ENCODE assay signal across 1 cellular context in the genomic region with DNA sequence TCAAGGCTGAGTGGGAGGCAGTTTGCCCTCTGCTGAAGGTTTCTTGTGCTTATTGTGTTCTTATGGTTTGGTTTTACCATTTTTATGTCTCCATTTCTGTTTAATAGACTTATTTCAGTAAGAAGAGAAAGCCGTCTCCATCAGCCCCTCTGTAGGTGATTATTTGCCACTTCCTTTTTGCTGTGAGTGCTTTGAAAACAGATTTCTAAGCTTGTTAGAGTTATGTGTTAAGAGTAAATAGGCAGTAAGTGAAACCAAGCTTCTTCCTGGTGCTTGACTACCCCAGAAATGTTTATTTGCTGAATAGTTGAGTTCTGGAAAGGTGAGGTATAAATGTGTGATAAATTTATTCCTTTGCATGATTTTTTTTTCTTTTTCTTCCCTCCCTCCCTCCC.
TF ChIP-seq lines count a peak whose summit lies in the region.

No MANE protein-coding gene starts in this region.

TF ChIP-seq in HepG2, 621 proteins besides CTCF, POLR2A, EP300 and RAD21:
- no peak for TF ChIP-seq CREB1 (IDR thresholded peaks at IDR 0.05)
- no peak for TF ChIP-seq CREB1 (CRISPR knock-in tag; IDR thresholded peaks at IDR 0.05)
- no peak for TF ChIP-seq RFX3 (CRISPR knock-in tag; IDR thresholded peaks at IDR 0.05)
- TF ChIP-seq, protein P1, sequence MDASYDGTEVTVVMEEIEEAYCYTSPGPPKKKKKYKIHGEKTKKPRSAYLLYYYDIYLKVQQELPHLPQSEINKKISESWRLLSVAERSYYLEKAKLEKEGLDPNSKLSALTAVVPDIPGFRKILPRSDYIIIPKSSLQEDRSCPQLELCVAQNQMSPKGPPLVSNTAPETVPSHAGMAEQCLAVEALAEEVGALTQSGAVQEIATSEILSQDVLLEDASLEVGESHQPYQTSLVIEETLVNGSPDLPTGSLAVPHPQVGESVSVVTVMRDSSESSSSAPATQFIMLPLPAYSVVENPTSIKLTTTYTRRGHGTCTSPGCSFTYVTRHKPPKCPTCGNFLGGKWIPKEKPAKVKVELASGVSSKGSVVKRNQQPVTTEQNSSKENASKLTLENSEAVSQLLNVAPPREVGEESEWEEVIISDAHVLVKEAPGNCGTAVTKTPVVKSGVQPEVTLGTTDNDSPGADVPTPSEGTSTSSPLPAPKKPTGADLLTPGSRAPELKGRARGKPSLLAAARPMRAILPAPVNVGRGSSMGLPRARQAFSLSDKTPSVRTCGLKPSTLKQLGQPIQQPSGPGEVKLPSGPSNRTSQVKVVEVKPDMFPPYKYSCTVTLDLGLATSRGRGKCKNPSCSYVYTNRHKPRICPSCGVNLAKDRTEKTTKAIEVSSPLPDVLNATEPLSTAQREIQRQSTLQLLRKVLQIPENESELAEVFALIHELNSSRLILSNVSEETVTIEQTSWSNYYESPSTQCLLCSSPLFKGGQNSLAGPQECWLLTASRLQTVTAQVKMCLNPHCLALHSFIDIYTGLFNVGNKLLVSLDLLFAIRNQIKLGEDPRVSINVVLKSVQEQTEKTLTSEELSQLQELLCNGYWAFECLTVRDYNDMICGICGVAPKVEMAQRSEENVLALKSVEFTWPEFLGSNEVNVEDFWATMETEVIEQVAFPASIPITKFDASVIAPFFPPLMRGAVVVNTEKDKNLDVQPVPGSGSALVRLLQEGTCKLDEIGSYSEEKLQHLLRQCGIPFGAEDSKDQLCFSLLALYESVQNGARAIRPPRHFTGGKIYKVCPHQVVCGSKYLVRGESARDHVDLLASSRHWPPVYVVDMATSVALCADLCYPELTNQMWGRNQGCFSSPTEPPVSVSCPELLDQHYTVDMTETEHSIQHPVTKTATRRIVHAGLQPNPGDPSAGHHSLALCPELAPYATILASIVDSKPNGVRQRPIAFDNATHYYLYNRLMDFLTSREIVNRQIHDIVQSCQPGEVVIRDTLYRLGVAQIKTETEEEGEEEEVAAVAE (CRISPR knock-in tag; IDR thresholded peaks at IDR 0.05; ENCODE audit: borderline replicate concordance) = no peak
- no peak for TF ChIP-seq ZNF343 (CRISPR knock-in tag; IDR thresholded peaks at IDR 0.05)
- TF ChIP-seq RARA (CRISPR knock-in tag; IDR thresholded peaks at IDR 0.05) = no peak
- TF ChIP-seq FIP1L1 (IDR thresholded peaks at IDR 0.05; ENCODE audit: borderline replicate concordance, insufficient read depth, low read depth, low read length) = no peak
- TF ChIP-seq FLYWCH1 (CRISPR knock-in tag; IDR thresholded peaks at IDR 0.05) = no peak
- TF ChIP-seq, protein P2, sequence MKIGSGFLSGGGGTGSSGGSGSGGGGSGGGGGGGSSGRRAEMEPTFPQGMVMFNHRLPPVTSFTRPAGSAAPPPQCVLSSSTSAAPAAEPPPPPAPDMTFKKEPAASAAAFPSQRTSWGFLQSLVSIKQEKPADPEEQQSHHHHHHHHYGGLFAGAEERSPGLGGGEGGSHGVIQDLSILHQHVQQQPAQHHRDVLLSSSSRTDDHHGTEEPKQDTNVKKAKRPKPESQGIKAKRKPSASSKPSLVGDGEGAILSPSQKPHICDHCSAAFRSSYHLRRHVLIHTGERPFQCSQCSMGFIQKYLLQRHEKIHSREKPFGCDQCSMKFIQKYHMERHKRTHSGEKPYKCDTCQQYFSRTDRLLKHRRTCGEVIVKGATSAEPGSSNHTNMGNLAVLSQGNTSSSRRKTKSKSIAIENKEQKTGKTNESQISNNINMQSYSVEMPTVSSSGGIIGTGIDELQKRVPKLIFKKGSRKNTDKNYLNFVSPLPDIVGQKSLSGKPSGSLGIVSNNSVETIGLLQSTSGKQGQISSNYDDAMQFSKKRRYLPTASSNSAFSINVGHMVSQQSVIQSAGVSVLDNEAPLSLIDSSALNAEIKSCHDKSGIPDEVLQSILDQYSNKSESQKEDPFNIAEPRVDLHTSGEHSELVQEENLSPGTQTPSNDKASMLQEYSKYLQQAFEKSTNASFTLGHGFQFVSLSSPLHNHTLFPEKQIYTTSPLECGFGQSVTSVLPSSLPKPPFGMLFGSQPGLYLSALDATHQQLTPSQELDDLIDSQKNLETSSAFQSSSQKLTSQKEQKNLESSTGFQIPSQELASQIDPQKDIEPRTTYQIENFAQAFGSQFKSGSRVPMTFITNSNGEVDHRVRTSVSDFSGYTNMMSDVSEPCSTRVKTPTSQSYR (CRISPR knock-in tag; IDR thresholded peaks at IDR 0.05; ENCODE audit: borderline replicate concordance) = no peak
- no peak for TF ChIP-seq ZNF883 (CRISPR knock-in tag; IDR thresholded peaks at IDR 0.05; ENCODE audit: not compliant biosample characterization)
- TF ChIP-seq, protein P3, sequence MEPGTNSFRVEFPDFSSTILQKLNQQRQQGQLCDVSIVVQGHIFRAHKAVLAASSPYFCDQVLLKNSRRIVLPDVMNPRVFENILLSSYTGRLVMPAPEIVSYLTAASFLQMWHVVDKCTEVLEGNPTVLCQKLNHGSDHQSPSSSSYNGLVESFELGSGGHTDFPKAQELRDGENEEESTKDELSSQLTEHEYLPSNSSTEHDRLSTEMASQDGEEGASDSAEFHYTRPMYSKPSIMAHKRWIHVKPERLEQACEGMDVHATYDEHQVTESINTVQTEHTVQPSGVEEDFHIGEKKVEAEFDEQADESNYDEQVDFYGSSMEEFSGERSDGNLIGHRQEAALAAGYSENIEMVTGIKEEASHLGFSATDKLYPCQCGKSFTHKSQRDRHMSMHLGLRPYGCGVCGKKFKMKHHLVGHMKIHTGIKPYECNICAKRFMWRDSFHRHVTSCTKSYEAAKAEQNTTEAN (CRISPR knock-in tag; conservative IDR thresholded peaks at IDR 0.05) = no peak
- no peak for TF ChIP-seq NFE2 (CRISPR knock-in tag; IDR thresholded peaks at IDR 0.05)
- TF ChIP-seq SIN3B (IDR thresholded peaks at IDR 0.05; ENCODE audit: low read length) = no peak
- TF ChIP-seq ZNF431 (CRISPR knock-in tag; IDR thresholded peaks at IDR 0.05; ENCODE audit: borderline replicate concordance, low read depth) = no peak
- TF ChIP-seq YEATS4 (CRISPR knock-in tag; IDR thresholded peaks at IDR 0.05; ENCODE audit: borderline replicate concordance) = no peak
- TF ChIP-seq ZNF546 (CRISPR knock-in tag; conservative IDR thresholded peaks at IDR 0.05) = no peak
- TF ChIP-seq RBM22 (optimal IDR thresholded peaks at IDR 0.05; ENCODE audit: low read length) = no peak
- TF ChIP-seq SETDB1 (CRISPR knock-in tag; IDR thresholded peaks at IDR 0.05; ENCODE audit: borderline replicate concordance) = no peak
- TF ChIP-seq SCMH1 (CRISPR knock-in tag; IDR thresholded peaks at IDR 0.05; ENCODE audit: borderline replicate concordance) = no peak
